In genomic region chr7:3168869-3169268, GRCh38 we compare ENCODE assay signal across 26 cellular contexts.
A peak's percentile ranks its signal among the peaks of the same experiment; 100 is the strongest.
DNase-seq lines count a peak whose midpoint lies in the region; ATAC-seq, FAIRE-seq and TF ChIP-seq lines count a peak whose summit lies in the region.
"Had no signal": no experiment of that assay in that cellular context is flagged by ENCODE, and none has a peak within 500 bp of the region (broad histone marks: within the 10 kb centered on the region; RNA-seq: fewer than 3 reads in every experiment).

No MANE protein-coding gene starts in this region.

- no peaks in the 10 kb centered on the region for H3K36me3 ChIP-seq in HepG2 (replicated peaks in 1 of 2; ENCODE audit: control insufficient read depth in 1 of 2, insufficient read depth in 2 of 2, low read length in 2 of 2)
- H3K36me3 ChIP-seq in right lobe of liver = no peaks in the 10 kb centered on the region
- H3K36me3 ChIP-seq in lower lobe of right lung = no peaks in the 10 kb centered on the region
- H3K36me3 ChIP-seq in small intestine (ENCODE audit: control insufficient read depth in 2 of 2, insufficient read depth in 2 of 2, low read length in 2 of 2) = no peaks in the 10 kb centered on the region
- H3K36me3 ChIP-seq in PC-9 (ENCODE audit: low read depth) = no peaks in the 10 kb centered on the region
- no peaks in the 10 kb centered on the region for H3K36me3 ChIP-seq in tibial artery
- H3K36me3 ChIP-seq: BLaER1, SJCRH30 had no signal

- peak; percentile 38; the same call in 1 of the 3 replicates for ATAC-seq in HepG2
- no peak for ATAC-seq in right lobe of liver
- no peak for ATAC-seq in T-helper 17 cell
- no peak for ATAC-seq in lower lobe of right lung
- ATAC-seq: Panc1 had no signal

- POLR2A ChIA-PET in HepG2 (lab: Yijun Ruan, JAX) = no interaction called here
- POLR2A ChIA-PET in PC-9 (lab: Charles Lee; ENCODE audit: unreplicated experiment) = interaction anchor here (0.9 kb wide), 1 partner anchor 75 kb away, joined by 9 read pairs; no protein-coding TSS in a partner anchor

- H3K27ac Mint-ChIP-seq in T-helper 17 cell = peak overlapping the region; percentile 62
- H3K27ac Mint-ChIP-seq: CD4-positive, alpha-beta memory T cell had no signal

- FAIRE-seq in HepG2 (lab: Jason Lieb, UNC) (no peak), small intestine (lab: Jason Lieb, UNC) (no peak)
- FAIRE-seq: H54 had no signal

- CTCF ChIA-PET in HepG2 (lab: Yijun Ruan, JAX; ENCODE audit: low intra/inter-chr PET ratio, low total read pairs) (no interaction called here), PC-9 (lab: Charles Lee) (interaction anchor here (0.6 kb wide), 1 partner anchor 15 kb away, joined by 4 read pairs; no protein-coding TSS in a partner anchor)

- H3K4me2 ChIP-seq in HepG2 (ENCODE audit: low read depth, low read length) (peak overlapping the region; percentile 59), PC-9 (no peak overlapping the region)
- H3K4me2 ChIP-seq: BLaER1 had no signal

- TF ChIP-seq EP300 in HepG2 (IDR thresholded peaks at IDR 0.05; ENCODE audit: low read depth in 2 of 2, low read length in 2 of 2) (no peak), HepG2 (CRISPR knock-in tag; IDR thresholded peaks at IDR 0.05; ENCODE audit: borderline replicate concordance) (no peak)

- TF ChIP-seq RAD21 in HepG2 (CRISPR knock-in tag; IDR thresholded peaks at IDR 0.05) = no peak

- no peaks in the 10 kb centered on the region for H3K27me3 ChIP-seq in HepG2 (ENCODE audit: control insufficient read depth in 1 of 2, insufficient read depth in 2 of 2, low read length in 2 of 2)
- no peaks in the 10 kb centered on the region for H3K27me3 ChIP-seq in right lobe of liver
- H3K27me3 ChIP-seq in lower lobe of right lung (ENCODE audit: low read depth) = peaks cover 21% of the 10 kb centered on the region
- peaks cover 0 to 4% of the 10 kb centered on the region in 2 donors for H3K27me3 ChIP-seq in small intestine (ENCODE audit: control insufficient read depth in 2 of 2, insufficient read depth in 2 of 2, low read length in 2 of 2)
- no peaks in the 10 kb centered on the region for H3K27me3 ChIP-seq in PC-9 (ENCODE audit: insufficient read depth, low read depth)
- peaks cover 0 to 3% of the 10 kb centered on the region in 2 donors for H3K27me3 ChIP-seq in tibial artery
- H3K27me3 ChIP-seq: BLaER1, SJCRH30 had no signal

- TF ChIP-seq CTCF in HepG2 (CRISPR knock-in tag; IDR thresholded peaks at IDR 0.05) = no peak
- no peak for TF ChIP-seq CTCF in right lobe of liver (IDR thresholded peaks at IDR 0.05)
- no peak for TF ChIP-seq CTCF in lower lobe of right lung (IDR thresholded peaks at IDR 0.05)
- no peak for TF ChIP-seq CTCF in PC-9 (conservative IDR thresholded peaks at IDR 0.05)
- no peak for TF ChIP-seq CTCF in tibial artery (IDR thresholded peaks at IDR 0.05)

- H3K9me3 ChIP-seq in HepG2 (ENCODE audit: low read length) = no peaks in the 10 kb centered on the region
- no peaks in the 10 kb centered on the region for H3K9me3 ChIP-seq in right lobe of liver
- no peaks in the 10 kb centered on the region for H3K9me3 ChIP-seq in T-helper 17 cell (ENCODE audit: control insufficient read depth, low read length, poor library complexity, severe bottlenecking)
- H3K9me3 ChIP-seq in lower lobe of right lung = no peaks in the 10 kb centered on the region
- no peaks in the 10 kb centered on the region for H3K9me3 ChIP-seq in small intestine (ENCODE audit: control insufficient read depth, low read depth)
- H3K9me3 ChIP-seq in PC-9 (ENCODE audit: insufficient read depth, low read depth) = no peaks in the 10 kb centered on the region
- no peaks in the 10 kb centered on the region for H3K9me3 ChIP-seq in tibial artery
- H3K9me3 ChIP-seq: Caco-2, SJCRH30 had no signal

- H3K79me2 ChIP-seq in HepG2 (ENCODE audit: insufficient read depth, low read length) (no peaks in the 10 kb centered on the region), PC-9 (ENCODE audit: low read depth) (no peaks in the 10 kb centered on the region)

- H4K20me1 ChIP-seq in HepG2 (ENCODE audit: insufficient read depth, low read length) (no peaks in the 10 kb centered on the region), PC-9 (ENCODE audit: insufficient read depth) (no peaks in the 10 kb centered on the region)
- H4K20me1 ChIP-seq: BLaER1 had no signal

- H3K4me1 ChIP-seq in HepG2 (ENCODE audit: insufficient read depth, low read length) = peaks cover 73% of the 10 kb centered on the region
- H3K4me1 ChIP-seq in right lobe of liver = no peaks in the 10 kb centered on the region
- H3K4me1 ChIP-seq in lower lobe of right lung = no peaks in the 10 kb centered on the region
- H3K4me1 ChIP-seq in small intestine (ENCODE audit: control insufficient read depth in 2 of 2, insufficient read depth in 1 of 2, low read depth in 1 of 2, low read length in 1 of 2) = no peaks in the 10 kb centered on the region
- peaks cover 15% of the 10 kb centered on the region for H3K4me1 ChIP-seq in PC-9 (replicated peaks; ENCODE audit: insufficient read depth)
- H3K4me1 ChIP-seq in tibial artery = no peaks in the 10 kb centered on the region
- H3K4me1 ChIP-seq: BLaER1, SJCRH30 had no signal

- H3F3A ChIP-seq in PC-9 (ENCODE audit: insufficient read depth, low read depth) = peaks cover 10% of the 10 kb centered on the region; the same call in 1 of the 2 replicates

- TF ChIP-seq POLR2A in HepG2 (IDR thresholded peaks at IDR 0.05; ENCODE audit: insufficient read depth in 1 of 2, low read depth in 2 of 2, low read length in 2 of 2) (no peak), right lobe of liver (IDR thresholded peaks at IDR 0.05) (no peak)

- in situ Hi-C loops in HepG2 (cut with HindIII; ENCODE audit: extremely low pct_ligation_motif_present, low pct_unique_long_range_greater_than_20kb) = no loop called here

- H3K4me3 ChIP-seq in HepG2 (replicated peaks in 1 of 3; ENCODE audit: insufficient read depth in 1 of 3, low read depth in 2 of 3, low read length in 3 of 3) (peak overlapping the region in 2 of 3 experiments; percentile 26 to 50; a peak in 3 of 6 replicates), right lobe of liver (no peak overlapping the region), lower lobe of right lung (no peak overlapping the region), small intestine (ENCODE audit: low read depth in 1 of 2, low read length in 2 of 2) (no peak overlapping the region), PC-9 (no peak overlapping the region), tibial artery (no peak overlapping the region)
- H3K4me3 ChIP-seq: BLaER1, SJCRH30 had no signal

- no peak overlapping the region for H3K4me3 Mint-ChIP-seq in T-helper 17 cell
- H3K4me3 Mint-ChIP-seq: CD4-positive, alpha-beta memory T cell had no signal

- intact Hi-C loops in HepG2 (cut with micrococcal nuclease; ENCODE audit: unreplicated experiment) (no loop called here), right lobe of liver (cut with DNase I) (no loop called here), lower lobe of right lung (cut with DNase I) (no loop called here), PC-9 (cut with micrococcal nuclease; ENCODE audit: unreplicated experiment) (no loop called here), tibial artery (cut with DNase I; ENCODE audit: low total_unique reads) (no loop called here)

- no peaks in the 10 kb centered on the region for H3K9me2 ChIP-seq in PC-9 (ENCODE audit: insufficient read depth)

- H3K27me3 Mint-ChIP-seq in T-helper 17 cell = peaks cover 49% of the 10 kb centered on the region

- WGBS in HepG2 (ENCODE audit: low lambda C conversion rate) = 24% methylated on average over 10 of the region's 10 CpGs
- 74% methylated on average over 7 of the region's 10 CpGs for WGBS in right lobe of liver (ENCODE audit: insufficient coverage, low coverage, low lambda C conversion rate, missing lambda C conversion rate)
- 76 to 86% (median 85%) methylated on average over 10 of the region's 10 CpGs for WGBS in small intestine, 3 donors

- peak overlapping the region; percentile 9 for H2AFZ ChIP-seq in HepG2 (ENCODE audit: low read length)
- H2AFZ ChIP-seq in PC-9 = no peak overlapping the region

- H3K27ac ChIP-seq in HepG2 (ENCODE audit: extremely low read length, insufficient read depth, low read length) (no peak overlapping the region), right lobe of liver (no peak overlapping the region), lower lobe of right lung (no peak overlapping the region), small intestine (ENCODE audit: low read depth in 1 of 2, low read length in 1 of 2) (no peak overlapping the region), PC-9 (no peak overlapping the region), tibial artery (no peak overlapping the region)
- H3K27ac ChIP-seq: 22Rv1, BLaER1, SJCRH30 had no signal

- no peaks in the 10 kb centered on the region for H3K4me1 Mint-ChIP-seq in T-helper 17 cell
- H3K4me1 Mint-ChIP-seq: CD4-positive, alpha-beta memory T cell had no signal

- DNase-seq in HepG2 (ENCODE audit: low spot score) (peak; percentile 71), right lobe of liver (no peak), T-helper 17 cell (no peak), lower lobe of right lung (peak; percentile 6), HPDE6-E6E7 (ENCODE audit: extremely low spot score) (no peak), small intestine (no peak), PC-9 (no peak), tibial artery (no peak)
- DNase-seq: ACHN; Caco-2; CD4-positive, alpha-beta memory T cell; DMS 273 treated with DMSO at 0.1 percent for 48 hours; DND-41; GF-D8; KBM-7; NCI-H1105 treated with DMSO at 0.1 percent for 48 hours; NCI-H2029 treated with DMSO at 0.1 percent for 48 hours; NCI-H345; NCI-H524; NCI-H774; NK-92 treated with Interleukin-12 subunit alpha and Interleukin-12 subunit beta, amount 100 ng/mL, for 24 hours; SJCRH30 had no signal

- BruUV-seq in HepG2 (replicated peaks; lab: Mats Ljungman, UMichigan) = no TSS peak
- no TSS peak for BruUV-seq in PC-9 (replicated peaks; lab: Mats Ljungman, UMichigan)

- H3K36me3 Mint-ChIP-seq in T-helper 17 cell (ENCODE audit: low read depth) = no peaks in the 10 kb centered on the region
- H3K36me3 Mint-ChIP-seq: CD4-positive, alpha-beta memory T cell had no signal

- peak overlapping the region; percentile 37 for H3K9ac ChIP-seq in HepG2 (ENCODE audit: insufficient read depth, low read depth, low read length)
- H3K9ac ChIP-seq: BLaER1 had no signal

TF ChIP-seq in HepG2, 621 proteins besides CTCF, POLR2A, EP300 and RAD21 (continues in another document):
- TF ChIP-seq FOSL2 (CRISPR knock-in tag; IDR thresholded peaks at IDR 0.05) (peak; percentile 63), ZEB1 (IDR thresholded peaks at IDR 0.05; ENCODE audit: insufficient replicate concordance, low read depth) (no peak), TGIF2 (CRISPR knock-in tag; IDR thresholded peaks at IDR 0.05) (no peak), POGZ (CRISPR knock-in tag; IDR thresholded peaks at IDR 0.05) (no peak), SP5 (CRISPR knock-in tag; IDR thresholded peaks at IDR 0.05; ENCODE audit: borderline replicate concordance, low read depth) (no peak), TCF7 (IDR thresholded peaks at IDR 0.05; ENCODE audit: low read depth) (0 out of 2 replicates have a peak, but pooled peaks have one; percentile 37)

Comparison
In these comparisons a context has a peak if more than half of its experiments do, and no peak if none do; other contexts are left out.
1. DNase-seq: peak in HepG2 (single experiment) and lower lobe of right lung (single experiment); none in right lobe of liver (0 of 3), T-helper 17 cell (0 of 3), HPDE6-E6E7 (single experiment), small intestine (single experiment), PC-9 (0 of 2) and tibial artery (0 of 2).
2. H3K4me3 ChIP-seq: peak in HepG2 (2 of 3); none in right lobe of liver (0 of 3), lower lobe of right lung (single experiment), small intestine (0 of 2), PC-9 (single experiment) and tibial artery (0 of 2).